14 cellular contexts compared by ENCODE assay signal in genomic region chr1:234069760-234070159, GRCh38.
DNase-seq lines count a peak whose midpoint lies in the region; ATAC-seq and TF ChIP-seq lines count a peak whose summit lies in the region.
"Had no signal": no experiment of that assay in that cellular context is flagged by ENCODE, and none has a peak within 500 bp of the region (broad histone marks: within the 10 kb centered on the region; RNA-seq: fewer than 3 reads in every experiment).

No MANE protein-coding gene starts in this region.

- H2AFZ ChIP-seq in MM.1S (ENCODE audit: low read length), result no peak overlapping the region
- H2AFZ ChIP-seq in neuronal stem cell (ENCODE audit: low read length), result no peak overlapping the region

- H3K4me3 ChIP-seq in MM.1S (ENCODE audit: low read length), result no peak overlapping the region
- no peak overlapping the region for H3K4me3 ChIP-seq in WERI-Rb-1 (ENCODE audit: low read depth, low read length)
- H3K4me3 ChIP-seq in neuronal stem cell (ENCODE audit: low read length in 2 of 2), result no peak overlapping the region

- no peak overlapping the region for H2BK12ac ChIP-seq in neuronal stem cell (ENCODE audit: low read length)

- ATAC-seq in HG02610 (IDR thresholded peaks at IDR 0.05; ENCODE audit: unreplicated experiment), result no peak
- ATAC-seq: activated CD4-positive, alpha-beta T cell treated with anti-CD3 and anti-CD28 coated beads for 36 hours; naive thymus-derived CD4-positive, alpha-beta T cell had no signal

- no peak overlapping the region for H3K14ac ChIP-seq in neuronal stem cell (ENCODE audit: low read length)

- H3K27ac ChIP-seq in MM.1S (ENCODE audit: low read length), result no peak overlapping the region
- H3K27ac ChIP-seq in WERI-Rb-1, result no peak overlapping the region
- no peak overlapping the region for H3K27ac ChIP-seq in neuronal stem cell (replicated peaks; ENCODE audit: low read length)

- no peak overlapping the region for H3K4me2 ChIP-seq in MM.1S (ENCODE audit: low read depth, low read length)
- H3K4me2 ChIP-seq in neuronal stem cell (ENCODE audit: insufficient read depth, low read length, poor library complexity, severe bottlenecking), result no peak overlapping the region

- no peaks in the 10 kb centered on the region for H3K9me2 ChIP-seq in MM.1S (replicated peaks; ENCODE audit: insufficient read depth, low read length)

- H3F3A ChIP-seq in MM.1S (ENCODE audit: insufficient read depth, low read length), result no peaks in the 10 kb centered on the region

- H2BK15ac ChIP-seq in neuronal stem cell (ENCODE audit: low read length), result no peak overlapping the region

- no CpG with 5 or more reads among the region's 3 CpGs for WGBS in neuronal stem cell (ENCODE audit: extremely low coverage in 2 of 2, insufficient read length in 2 of 2, insufficient replicate concordance in 1 of 2), 2 donors

- H4K91ac ChIP-seq in neuronal stem cell (ENCODE audit: low read depth, low read length, poor library complexity), result no peak overlapping the region

- no peak overlapping the region for H4K8ac ChIP-seq in neuronal stem cell (ENCODE audit: low read depth, low read length)

- H3K4me1 ChIP-seq in MM.1S (ENCODE audit: low read length) (no peaks in the 10 kb centered on the region), neuronal stem cell (ENCODE audit: control insufficient read depth in 2 of 2, insufficient read depth in 1 of 2, low read depth in 1 of 2, low read length in 2 of 2) (peaks cover 0 to 10% of the 10 kb centered on the region in 2 donors)

- H3K9ac ChIP-seq in MM.1S (ENCODE audit: low read length) (no peak overlapping the region), neuronal stem cell (ENCODE audit: low read depth, low read length, poor library complexity) (no peak overlapping the region)

- H3K4ac ChIP-seq in neuronal stem cell (ENCODE audit: low read length), result no peak overlapping the region

- no peak overlapping the region for H3K23ac ChIP-seq in neuronal stem cell (ENCODE audit: low read depth, low read length, poor library complexity)

- no peaks in the 10 kb centered on the region for H3K79me2 ChIP-seq in MM.1S (ENCODE audit: low read length)

- TF ChIP-seq CTCF in MM.1S (IDR thresholded peaks at IDR 0.05; ENCODE audit: low read length) (0 out of 2 replicates have a peak, but pooled peaks have one; percentile 24), WERI-Rb-1 (IDR thresholded peaks at IDR 0.05; ENCODE audit: low read depth, low read length) (peak; percentile 30; the same call in 1 of the 2 replicates)

- no peak overlapping the region for H2BK5ac ChIP-seq in neuronal stem cell (ENCODE audit: low read length)

- no peak overlapping the region for H2AK5ac ChIP-seq in neuronal stem cell (ENCODE audit: low read depth, low read length)

- H3K27me3 ChIP-seq in MM.1S (replicated peaks; ENCODE audit: insufficient read depth, low read length) (no peaks in the 10 kb centered on the region), WERI-Rb-1 (ENCODE audit: insufficient read depth, low read depth, severe bottlenecking) (peaks cover 84% of the 10 kb centered on the region), neuronal stem cell (ENCODE audit: control insufficient read depth in 3 of 3, insufficient read depth in 3 of 3, low read depth in 1 of 3, low read length in 3 of 3) (peaks cover 0 to 2% (median 0%) of the 10 kb centered on the region in 3 experiments)

- H3K36me3 ChIP-seq in MM.1S (replicated peaks; ENCODE audit: insufficient read depth, low read length) (no peaks in the 10 kb centered on the region), WERI-Rb-1 (no peaks in the 10 kb centered on the region), neuronal stem cell (replicated peaks in 1 of 2; ENCODE audit: control insufficient read depth in 2 of 2, insufficient read depth in 2 of 2, low read length in 2 of 2) (peaks cover 0 to 1% of the 10 kb centered on the region in 2 donors)

- DNase-seq in DMS 273 (lab: John Stamatoyannopoulos, UW; ENCODE audit: unreplicated experiment) (peak; percentile 32), DMS 273 treated with DMSO at 0.1 percent for 48 hours (lab: John Stamatoyannopoulos, UW) (no peak), MM.1S (no peak), WERI-Rb-1 (no peak), neuronal stem cell (ENCODE audit: low spot score) (no peak), GDM1 (lab: John Stamatoyannopoulos, UW) (no peak)
- no peak for DNase-seq in stimulated activated CD4-positive, alpha-beta T cell treated with anti-CD3 and anti-CD28 coated beads, Interleukin-4, amount 100 ng/mL, for 4 hours
- DNase-seq: 8988T; activated CD4-positive, alpha-beta T cell treated with anti-CD3 and anti-CD28 coated beads for 36 hours; activated naive CD4-positive, alpha-beta T cell treated with anti-CD3 and anti-CD28 coated beads, Interleukin-2, amount 50 U/mL, for 16 hours; effector memory CD4-positive, alpha-beta T cell; naive thymus-derived CD4-positive, alpha-beta T cell; substantia nigra had no signal

- H3K18ac ChIP-seq in neuronal stem cell (ENCODE audit: low read length), result peak overlapping the region; percentile 21

- H3K9me3 ChIP-seq in MM.1S (replicated peaks; ENCODE audit: insufficient read depth, low read length), result no peaks in the 10 kb centered on the region
- H3K9me3 ChIP-seq in WERI-Rb-1 (ENCODE audit: severe bottlenecking), result peaks cover 4% of the 10 kb centered on the region
- H3K9me3 ChIP-seq in neuronal stem cell (replicated peaks in 1 of 2; ENCODE audit: control insufficient read depth in 2 of 2, insufficient read depth in 1 of 2, low read depth in 1 of 2, low read length in 2 of 2), result no peaks in the 10 kb centered on the region

- no peak overlapping the region for H2BK120ac ChIP-seq in neuronal stem cell (ENCODE audit: low read depth, low read length)

- H3K79me1 ChIP-seq in neuronal stem cell (ENCODE audit: low read depth, low read length), result no peaks in the 10 kb centered on the region

- H4K20me1 ChIP-seq in MM.1S (ENCODE audit: insufficient read depth, low read length), result no peaks in the 10 kb centered on the region
